20 cellular contexts compared by ENCODE assay signal in the genomic region with DNA sequence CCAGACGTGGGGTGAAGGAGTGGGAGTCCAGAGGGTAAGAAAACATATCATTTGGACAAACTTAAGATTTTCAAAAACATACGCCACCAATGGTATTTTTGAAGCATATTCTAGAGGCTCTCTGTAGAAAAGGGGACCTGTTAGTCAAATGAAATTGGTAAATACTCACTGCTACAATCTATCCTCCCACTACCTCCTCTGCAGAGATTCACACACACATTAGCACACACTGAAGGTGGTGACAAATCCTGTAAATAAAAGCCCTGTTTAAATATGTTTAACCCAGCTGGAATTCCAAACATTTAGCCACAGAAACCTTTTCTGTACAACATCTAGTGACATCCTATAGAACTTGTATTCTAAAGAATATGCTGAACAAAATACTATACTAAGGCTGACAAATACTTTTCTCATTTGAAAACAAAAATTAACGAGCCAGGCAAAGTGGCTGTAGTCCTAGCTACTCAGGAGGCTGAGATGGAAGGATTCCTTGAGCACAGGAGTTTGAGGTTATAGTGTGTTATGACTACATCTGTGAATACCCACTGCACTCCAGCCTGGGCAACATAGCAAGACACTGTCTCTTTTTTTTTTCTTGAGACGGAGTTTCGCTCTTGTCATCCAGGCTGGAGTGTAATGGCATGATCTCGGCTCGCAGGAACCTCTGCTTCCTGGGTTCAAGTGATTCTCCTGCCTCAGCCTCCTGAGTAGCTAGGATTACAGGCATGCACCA. TPM values are rescaled to one million over a fixed set of nuclear protein-coding genes. Genes with fewer than 3 reads are reported as not detected.
"Had no signal": no experiment of that assay in that cellular context is flagged by ENCODE, and none has a peak within 500 bp of the region (broad histone marks: within the 10 kb centered on the region; RNA-seq: fewer than 3 reads in every experiment).

No MANE protein-coding gene starts in this region.

- DNase-seq: activated CD4-positive, alpha-beta T cell treated with anti-CD3 and anti-CD28 coated beads, Interleukin-2, amount 50 U/mL, for 4 hours; activated CD4-positive, CD25-positive, alpha-beta regulatory T cell treated with anti-CD3 and anti-CD28 coated beads, Interleukin-2, amount 50 U/mL, for 72 hours; activated CD8-positive, alpha-beta memory T cell treated with anti-CD3 and anti-CD28 coated beads, Interleukin-2, amount 10 ng/mL, durations not matched to agents 7 days and 5 days; activated effector memory CD4-positive, alpha-beta T cell treated with Interleukin-2 at 50 U/mL for 16 hours; activated T-cell treated with anti-CD3 and anti-CD28 coated beads, Interleukin-2, amount 50 U/mL, for 24 hours; amniotic stem cell; brain microvascular endothelial cell; dorsolateral prefrontal cortex; esophagus squamous epithelium; foreskin keratinocyte; heart right ventricle; left ventricle myocardium inferior; mesendoderm; stomach had no signal

- FAIRE-seq: keratinocyte had no signal

- H3K27me3 Mint-ChIP-seq: activated CD8-positive, alpha-beta memory T cell treated with anti-CD3 and anti-CD28 coated beads, Interleukin-2, amount 10 ng/mL, durations not matched to agents 7 days and 5 days; activated naive CD4-positive, alpha-beta T cell treated with anti-CD3 and anti-CD28 coated beads, Interleukin-2, amount 50 U/mL, for 24 hours; activated T-cell treated with anti-CD3 and anti-CD28 coated beads, Interleukin-2, amount 50 U/mL, for 24 hours had no signal

- H3K36me3 Mint-ChIP-seq: activated naive CD4-positive, alpha-beta T cell treated with anti-CD3 and anti-CD28 coated beads, Interleukin-2, amount 50 U/mL, for 24 hours had no signal

- H3K9me3 ChIP-seq: esophagus squamous epithelium, heart right ventricle, left ventricle myocardium inferior, stomach, thoracic aorta, vagina had no signal

- H3K4me3 Mint-ChIP-seq: activated CD8-positive, alpha-beta memory T cell treated with anti-CD3 and anti-CD28 coated beads, Interleukin-2, amount 10 ng/mL, durations not matched to agents 7 days and 5 days; activated naive CD4-positive, alpha-beta T cell treated with anti-CD3 and anti-CD28 coated beads, Interleukin-2, amount 50 U/mL, for 24 hours; activated T-cell treated with anti-CD3 and anti-CD28 coated beads, Interleukin-2, amount 50 U/mL, for 24 hours; nephron; T-helper 2 cell treated with Interferon-gamma antibody and Interleukin-4, amounts not matched to agents 5 μg/mL and 100 μg/mL, for 36 hours had no signal

- ATAC-seq: activated CD8-positive, alpha-beta memory T cell treated with anti-CD3 and anti-CD28 coated beads, Interleukin-2, amount 10 ng/mL, durations not matched to agents 7 days and 5 days; foreskin keratinocyte; heart right ventricle had no signal

- H3K27ac ChIP-seq: brain microvascular endothelial cell, esophagus squamous epithelium, foreskin keratinocyte, heart right ventricle, left ventricle myocardium inferior, stomach, thoracic aorta, vagina had no signal

- H3K27ac Mint-ChIP-seq: activated CD8-positive, alpha-beta memory T cell treated with anti-CD3 and anti-CD28 coated beads, Interleukin-2, amount 10 ng/mL, durations not matched to agents 7 days and 5 days; activated naive CD4-positive, alpha-beta T cell treated with anti-CD3 and anti-CD28 coated beads, Interleukin-2, amount 50 U/mL, for 24 hours; activated T-cell treated with anti-CD3 and anti-CD28 coated beads, Interleukin-2, amount 50 U/mL, for 24 hours; T-helper 2 cell treated with Interferon-gamma antibody and Interleukin-4, amounts not matched to agents 5 μg/mL and 100 μg/mL, for 36 hours had no signal

- H3K4me1 Mint-ChIP-seq: activated CD8-positive, alpha-beta memory T cell treated with anti-CD3 and anti-CD28 coated beads, Interleukin-2, amount 10 ng/mL, durations not matched to agents 7 days and 5 days; activated naive CD4-positive, alpha-beta T cell treated with anti-CD3 and anti-CD28 coated beads, Interleukin-2, amount 50 U/mL, for 24 hours; nephron had no signal

- H3K4me3 ChIP-seq: dorsolateral prefrontal cortex, esophagus squamous epithelium, heart right ventricle, left ventricle myocardium inferior, stomach, thoracic aorta, vagina had no signal

- H3K9me3 Mint-ChIP-seq: activated naive CD4-positive, alpha-beta T cell treated with anti-CD3 and anti-CD28 coated beads, Interleukin-2, amount 50 U/mL, for 24 hours; activated T-cell treated with anti-CD3 and anti-CD28 coated beads, Interleukin-2, amount 50 U/mL, for 24 hours; nephron; T-helper 2 cell treated with Interferon-gamma antibody and Interleukin-4, amounts not matched to agents 5 μg/mL and 100 μg/mL, for 36 hours had no signal

- H3K27me3 ChIP-seq: brain microvascular endothelial cell, dorsolateral prefrontal cortex, esophagus squamous epithelium, foreskin keratinocyte, heart right ventricle, stomach, vagina had no signal

- H3K4me1 ChIP-seq: esophagus squamous epithelium, foreskin keratinocyte, left ventricle myocardium inferior, vagina had no signal

RNA-seq across cellular contexts. Expression of a gene that starts 51.5 kb away (rescaled TPM):
- total RNA-seq: activated CD8-positive, alpha-beta memory T cell treated with anti-CD3 and anti-CD28 coated beads, Interleukin-2, amount 10 ng/mL, durations not matched to agents 7 days and 5 days; vagina had no signal

RNA-seq across cellular contexts. Expression of a gene that starts 56.4 kb away (rescaled TPM):
- total RNA-seq: activated CD8-positive, alpha-beta memory T cell treated with anti-CD3 and anti-CD28 coated beads, Interleukin-2, amount 10 ng/mL, durations not matched to agents 7 days and 5 days; left ventricle myocardium inferior had no signal
